ENCODE assay signal across 17 cellular contexts in genomic region chr11:18704698-18705097, GRCh38. TPM values are rescaled to one million over a fixed set of nuclear protein-coding genes. Genes with fewer than 3 reads are reported as not detected.
DNase-seq lines count a peak whose midpoint lies in the region; ATAC-seq and TF ChIP-seq lines count a peak whose summit lies in the region.
"Had no signal": no experiment of that assay in that cellular context is flagged by ENCODE, and none has a peak within 500 bp of the region (broad histone marks: within the 10 kb centered on the region; RNA-seq: fewer than 3 reads in every experiment).

No MANE protein-coding gene starts in this region.

- H3K4me1 Mint-ChIP-seq in endodermal cell (peaks cover 45% of the 10 kb centered on the region), neural crest cell (peaks cover 11% of the 10 kb centered on the region)

- H3K36me3 Mint-ChIP-seq in endodermal cell (ENCODE audit: low read depth) (peaks cover 7% of the 10 kb centered on the region), neural crest cell (ENCODE audit: low read depth) (no peaks in the 10 kb centered on the region)
- H3K36me3 Mint-ChIP-seq: activated naive CD4-positive, alpha-beta T cell treated with anti-CD3 and anti-CD28 coated beads, Interleukin-2, amount 50 U/mL, for 72 hours had no signal

- H3K4me3 Mint-ChIP-seq in endodermal cell (no peak overlapping the region), neural crest cell (peak overlapping the region; percentile 36)

- WGBS in endodermal cell (ENCODE audit: insufficient coverage in 1 of 2, insufficient read length in 1 of 2), 2 experiments, result 40 to 89% methylated on average over 1 of the region's 1 CpG

- H3K27me3 ChIP-seq in endodermal cell (ENCODE audit: control insufficient read depth, insufficient read depth, low read length, poor library complexity, severe bottlenecking), result no peaks in the 10 kb centered on the region

- no peak overlapping the region for H3K27ac Mint-ChIP-seq in endodermal cell
- H3K27ac Mint-ChIP-seq in neural crest cell (ENCODE audit: unreplicated experiment), result no peak overlapping the region
- H3K27ac Mint-ChIP-seq: activated naive CD4-positive, alpha-beta T cell treated with anti-CD3 and anti-CD28 coated beads, Interleukin-2, amount 50 U/mL, for 72 hours had no signal

- H3K4me1 ChIP-seq in endodermal cell (ENCODE audit: control insufficient read depth, insufficient read depth, low read length), result peaks cover 30% of the 10 kb centered on the region

- DNase-seq in DMS 273 (lab: John Stamatoyannopoulos, UW; ENCODE audit: unreplicated experiment) (peak; percentile 4), DMS 273 treated with DMSO at 0.1 percent for 48 hours (lab: John Stamatoyannopoulos, UW) (no peak), NCI-H2196 (lab: John Stamatoyannopoulos, UW; ENCODE audit: unreplicated experiment) (peak; percentile 43), endodermal cell (no peak), neural crest cell (ENCODE audit: low read depth, low spot score) (no peak), NCI-H2107 treated with DMSO at 0.1 percent for 48 hours (lab: John Stamatoyannopoulos, UW; ENCODE audit: unreplicated experiment) (no peak), germinal center (ENCODE audit: low spot score) (no peak)
- DNase-seq: C1 segment of cervical spinal cord; foreskin melanocyte; NCI-H1436 treated with DMSO at 0.1 percent for 48 hours; NCI-H510A treated with DMSO at 0.1 percent for 48 hours; PC-9; stimulated activated CD4-positive, alpha-beta T cell treated with anti-CD3 and anti-CD28 coated beads, Interleukin-12 subunit alpha, Interleukin-12 subunit beta, amount 100 ng/mL, for 4 hours had no signal

- no peak overlapping the region for H3K9ac ChIP-seq in endodermal cell (ENCODE audit: extremely low read depth, low read length, poor library complexity, severe bottlenecking)
- H3K9ac ChIP-seq: KMS-11 had no signal

- peaks cover 4% of the 10 kb centered on the region for H3K36me3 ChIP-seq in endodermal cell (ENCODE audit: control insufficient read depth, insufficient read depth, low read length)

- H3K27me3 Mint-ChIP-seq in endodermal cell (ENCODE audit: insufficient read depth) (peaks cover 23% of the 10 kb centered on the region), neural crest cell (ENCODE audit: low read depth) (peaks cover 75% of the 10 kb centered on the region)

- H3K9me3 ChIP-seq in endodermal cell (ENCODE audit: control insufficient read depth, low read length), result no peaks in the 10 kb centered on the region

- H3K9me3 Mint-ChIP-seq in endodermal cell (no peaks in the 10 kb centered on the region), neural crest cell (no peaks in the 10 kb centered on the region)
- H3K9me3 Mint-ChIP-seq: activated naive CD4-positive, alpha-beta T cell treated with anti-CD3 and anti-CD28 coated beads, Interleukin-2, amount 50 U/mL, for 72 hours had no signal

- ATAC-seq in GM21526 (IDR thresholded peaks at IDR 0.05; ENCODE audit: low FRiP score, unreplicated experiment), result no peak
- ATAC-seq: activated naive CD4-positive, alpha-beta T cell treated with anti-CD3 and anti-CD28 coated beads, Interleukin-2, amount 50 U/mL, for 72 hours had no signal

- no peak for TF ChIP-seq CTCF in endodermal cell (conservative IDR thresholded peaks at IDR 0.05)
- TF ChIP-seq CTCF in neural crest cell (conservative IDR thresholded peaks at IDR 0.05), result no peak

- peak overlapping the region; percentile 11 for H3K4me3 ChIP-seq in endodermal cell (ENCODE audit: low read length)
- H3K4me3 ChIP-seq: PC-9 had no signal

- no peak overlapping the region for H3K27ac ChIP-seq in endodermal cell (ENCODE audit: low read depth, low read length)
- H3K27ac ChIP-seq: 22Rv1, KMS-11, PC-9 had no signal

RNA-seq across cellular contexts. Expression of gene TMEM86A, which starts 6.1 kb away (rescaled TPM):
- 1 to 10 TPM; 6.2 to 6.9 TPM for total RNA-seq in endodermal cell
- 2.0 TPM for polyA plus RNA-seq in endodermal cell (2013, experiment 1 of 2)
- polyA plus RNA-seq in endodermal cell (2013, experiment 2 of 2), result 2.1 TPM
- total RNA-seq in neural crest cell, result 1.5 and 1.7 TPM in 2 replicates

RNA-seq across cellular contexts. Expression of gene IGSF22, which starts 21.3 kb away (rescaled TPM):
- total RNA-seq in endodermal cell (1 to 10 TPM in 1 of 2 donors, under 1 TPM in 1; 0.22 to 1.6 TPM), neural crest cell (0.19 and 0.50 TPM in 2 replicates)
- polyA plus RNA-seq in endodermal cell (2013, experiment 1 of 2), result not detected
- polyA plus RNA-seq in endodermal cell (2013, experiment 2 of 2), result not detected

Comparison
In these comparisons a context has a peak if more than half of its experiments do, and no peak if none do; other contexts are left out.
1. DNase-seq: peak in DMS 273 (single experiment) and NCI-H2196 (single experiment); none in DMS 273 treated with DMSO at 0.1 percent for 48 hours (single experiment), endodermal cell (single experiment), neural crest cell (single experiment), NCI-H2107 treated with DMSO at 0.1 percent for 48 hours (single experiment) and germinal center (single experiment).